Comparison of ENCODE assay signal across 18 cellular contexts in the genomic region with DNA sequence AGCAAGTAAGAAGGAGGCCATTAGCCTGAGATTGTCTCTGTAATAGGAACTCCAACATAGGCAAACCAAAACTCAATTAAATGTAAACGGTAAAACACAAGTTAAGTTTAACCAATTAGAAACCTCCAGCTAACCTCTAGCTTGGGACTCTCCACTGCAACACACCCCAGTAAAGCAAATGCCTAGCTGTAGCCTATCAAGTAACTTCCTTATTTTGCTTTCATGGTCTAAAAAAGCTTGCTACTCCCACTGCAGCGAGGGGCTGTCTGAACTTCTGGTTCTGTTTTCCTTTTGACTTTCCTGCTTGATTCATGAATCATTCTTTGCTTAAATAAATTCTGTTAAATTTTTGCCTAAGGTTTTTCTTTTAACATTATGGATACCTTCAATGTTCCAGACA. TPM values are rescaled to one million over a fixed set of nuclear protein-coding genes. Genes with fewer than 3 reads are reported as not detected.
A peak's percentile ranks its signal among the peaks of the same experiment; 100 is the strongest.
DNase-seq lines count a peak whose midpoint lies in the region; ATAC-seq, FAIRE-seq and TF ChIP-seq lines count a peak whose summit lies in the region.
"Had no signal": no experiment of that assay in that cellular context is flagged by ENCODE, and none has a peak within 500 bp of the region (broad histone marks: within the 10 kb centered on the region; RNA-seq: fewer than 3 reads in every experiment).

No MANE protein-coding gene starts in this region.

- CTCF ChIA-PET in activated naive CD4-positive, alpha-beta T cell treated with anti-CD3 and anti-CD28 coated beads, Interleukin-2, amount 10 ng/mL, durations not matched to agents 7 days and 5 days (lab: Charles Lee), result no interaction called here

- no peak for FAIRE-seq in RCC 7860 (lab: Jason Lieb, UNC)
- FAIRE-seq: GM12892 had no signal

- no peaks in the 10 kb centered on the region for H3K4me1 Mint-ChIP-seq in nephron progenitor cell
- H3K4me1 Mint-ChIP-seq in activated naive CD4-positive, alpha-beta T cell treated with anti-CD3 and anti-CD28 coated beads, Interleukin-2, amount 10 ng/mL, durations not matched to agents 7 days and 5 days, result no peaks in the 10 kb centered on the region

- TF ChIP-seq CTCF in nephron progenitor cell (IDR thresholded peaks at IDR 0.05), result no peak

- H3K27ac Mint-ChIP-seq in nephron progenitor cell, result peak overlapping the region; percentile 26
- no peak overlapping the region for H3K27ac Mint-ChIP-seq in activated naive CD4-positive, alpha-beta T cell treated with anti-CD3 and anti-CD28 coated beads, Interleukin-2, amount 50 U/mL, for 72 hours
- no peak overlapping the region for H3K27ac Mint-ChIP-seq in activated naive CD4-positive, alpha-beta T cell treated with anti-CD3 and anti-CD28 coated beads, Interleukin-2, amount 10 ng/mL, durations not matched to agents 7 days and 5 days
- H3K27ac Mint-ChIP-seq: activated T-cell treated with anti-CD3 and anti-CD28 coated beads, Interleukin-2, amount 50 U/mL, for 72 hours; HFFc6; IgD-negative memory B cell; WTC11 had no signal

- no peaks in the 10 kb centered on the region for H3K27me3 Mint-ChIP-seq in nephron progenitor cell (ENCODE audit: low read depth, poor library complexity)
- H3K27me3 Mint-ChIP-seq in activated naive CD4-positive, alpha-beta T cell treated with anti-CD3 and anti-CD28 coated beads, Interleukin-2, amount 10 ng/mL, durations not matched to agents 7 days and 5 days, result no peaks in the 10 kb centered on the region
- H3K27me3 Mint-ChIP-seq: IgD-negative memory B cell had no signal

- H3K36me3 Mint-ChIP-seq in nephron progenitor cell (ENCODE audit: low read depth), result no peaks in the 10 kb centered on the region
- H3K36me3 Mint-ChIP-seq in activated naive CD4-positive, alpha-beta T cell treated with anti-CD3 and anti-CD28 coated beads, Interleukin-2, amount 50 U/mL, for 72 hours, result no peaks in the 10 kb centered on the region
- H3K36me3 Mint-ChIP-seq in activated naive CD4-positive, alpha-beta T cell treated with anti-CD3 and anti-CD28 coated beads, Interleukin-2, amount 10 ng/mL, durations not matched to agents 7 days and 5 days, result no peaks in the 10 kb centered on the region
- H3K36me3 Mint-ChIP-seq: WTC11 had no signal

- H3K4me3 Mint-ChIP-seq in nephron progenitor cell, result no peak overlapping the region
- H3K4me3 Mint-ChIP-seq in activated naive CD4-positive, alpha-beta T cell treated with anti-CD3 and anti-CD28 coated beads, Interleukin-2, amount 10 ng/mL, durations not matched to agents 7 days and 5 days, result no peak overlapping the region
- H3K4me3 Mint-ChIP-seq: activated T-cell treated with anti-CD3 and anti-CD28 coated beads, Interleukin-2, amount 50 U/mL, for 72 hours; HFFc6; IgD-negative memory B cell; WTC11 had no signal

- peak; percentile 17 for DNase-seq in SKM-1 treated with dmso at 0.1 percent for 144 hours (lab: John Stamatoyannopoulos, UW; ENCODE audit: unreplicated experiment)
- DNase-seq in SKM-1 (lab: John Stamatoyannopoulos, UW; ENCODE audit: unreplicated experiment), result no peak
- no peak for DNase-seq in nephron progenitor cell
- DNase-seq in activated naive CD4-positive, alpha-beta T cell treated with anti-CD3 and anti-CD28 coated beads, Interleukin-2, amount 50 U/mL, for 72 hours (ENCODE audit: low spot score in 2 of 2), result no peak
- DNase-seq in RCC 7860 (ENCODE audit: low spot score), result no peak
- DNase-seq in activated naive CD4-positive, alpha-beta T cell treated with anti-CD3 and anti-CD28 coated beads, Interleukin-2, amount 10 ng/mL, durations not matched to agents 7 days and 5 days, result no peak
- DNase-seq: 8988T; activated T-cell treated with anti-CD3 and anti-CD28 coated beads, Interleukin-2, amount 50 U/mL, for 72 hours; HFFc6; midbrain; posterior cingulate gyrus; stimulated activated CD4-positive, alpha-beta T cell treated with anti-CD3 and anti-CD28 coated beads, Interleukin-4, amount 100 ng/mL, for 1 hour had no signal

- H3K9me3 Mint-ChIP-seq in nephron progenitor cell, result peaks cover 4% of the 10 kb centered on the region
- H3K9me3 Mint-ChIP-seq in activated naive CD4-positive, alpha-beta T cell treated with anti-CD3 and anti-CD28 coated beads, Interleukin-2, amount 50 U/mL, for 72 hours, result peaks cover 4 to 10% of the 10 kb centered on the region in 2 donors
- no peaks in the 10 kb centered on the region for H3K9me3 Mint-ChIP-seq in activated naive CD4-positive, alpha-beta T cell treated with anti-CD3 and anti-CD28 coated beads, Interleukin-2, amount 10 ng/mL, durations not matched to agents 7 days and 5 days

- ATAC-seq in HG02759 (IDR thresholded peaks at IDR 0.05; ENCODE audit: unreplicated experiment), result peak; percentile 87
- peak; percentile 70 for ATAC-seq in HG03575 (IDR thresholded peaks at IDR 0.05; ENCODE audit: extremely low read depth, insufficient number of reproducible peaks, low FRiP score, unreplicated experiment)
- no peak for ATAC-seq in activated naive CD4-positive, alpha-beta T cell treated with anti-CD3 and anti-CD28 coated beads, Interleukin-2, amount 50 U/mL, for 72 hours
- ATAC-seq: activated T-cell treated with anti-CD3 and anti-CD28 coated beads, Interleukin-2, amount 50 U/mL, for 72 hours; WTC11 had no signal

RNA-seq across cellular contexts. Expression of a gene that starts 24.4 kb away (rescaled TPM):
- total RNA-seq in activated naive CD4-positive, alpha-beta T cell treated with anti-CD3 and anti-CD28 coated beads, Interleukin-2, amount 50 U/mL, for 72 hours, result not detected
- total RNA-seq: activated T-cell treated with anti-CD3 and anti-CD28 coated beads, Interleukin-2, amount 50 U/mL, for 72 hours; HFFc6; WTC11 had no signal

RNA-seq across cellular contexts. Expression of a gene that starts 52.2 kb away (rescaled TPM):
- not detected for total RNA-seq in activated naive CD4-positive, alpha-beta T cell treated with anti-CD3 and anti-CD28 coated beads, Interleukin-2, amount 50 U/mL, for 72 hours
- total RNA-seq: activated T-cell treated with anti-CD3 and anti-CD28 coated beads, Interleukin-2, amount 50 U/mL, for 72 hours; breast epithelium; HFFc6 had no signal

Comparison
In these comparisons a context has a peak if more than half of its experiments do, and no peak if none do; other contexts are left out.
1. ATAC-seq: peak in HG02759 (single experiment) and HG03575 (single experiment); none in activated naive CD4-positive, alpha-beta T cell treated with anti-CD3 and anti-CD28 coated beads, Interleukin-2, amount 50 U/mL, for 72 hours (0 of 2).